Comparison of ENCODE assay signal across 1 cellular context in the genomic region with DNA sequence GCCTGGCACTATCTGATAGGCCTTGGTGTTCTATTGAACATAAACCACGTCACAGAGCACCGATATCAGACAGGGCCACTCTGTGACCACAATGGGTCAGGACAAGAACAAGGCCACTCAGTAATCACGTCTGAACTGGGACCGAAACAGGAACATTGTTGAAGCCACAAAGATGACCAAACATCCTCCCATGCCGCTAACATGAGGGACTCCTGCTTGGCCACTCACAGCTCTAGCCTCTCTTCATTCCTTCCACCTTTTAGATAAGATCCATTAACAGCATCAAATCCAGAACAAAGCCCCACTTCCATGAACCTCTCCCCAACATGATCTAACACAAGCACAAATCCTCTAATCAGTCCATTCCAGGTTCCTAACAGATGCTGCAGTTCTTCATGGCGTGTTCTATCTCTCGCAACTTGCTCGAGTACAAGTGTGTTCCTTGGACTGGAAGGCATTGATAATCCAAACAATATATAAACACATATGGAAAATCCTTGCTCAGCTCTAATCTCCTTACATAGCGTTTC.
TF ChIP-seq lines count a peak whose summit lies in the region.

No MANE protein-coding gene starts in this region.

TF ChIP-seq in K562, 482 proteins besides CTCF, POLR2A, EP300 and RAD21 (continued from another document and continues in another):
- TF ChIP-seq ZNF274 (IDR thresholded peaks at IDR 0.05; ENCODE audit: borderline replicate concordance, low read depth, low read length) (peak; percentile 37; the same call in 1 of the 2 replicates), BACH1 (tag; IDR thresholded peaks at IDR 0.05) (no peak), NR1H2 (CRISPR knock-in tag; IDR thresholded peaks at IDR 0.05) (no peak), TOE1 (IDR thresholded peaks at IDR 0.05; ENCODE audit: borderline replicate concordance) (no peak), TOE1 (CRISPR knock-in tag; IDR thresholded peaks at IDR 0.05; ENCODE audit: borderline replicate concordance, low read depth) (no peak), KDM4B (IDR thresholded peaks at IDR 0.05; ENCODE audit: borderline replicate concordance in 2 of 2, low read depth in 1 of 2) (no peak), ZNF586 (CRISPR knock-in tag; conservative IDR thresholded peaks at IDR 0.05) (no peak), PHF21A (IDR thresholded peaks at IDR 0.05; ENCODE audit: borderline replicate concordance, low read depth) (no peak), ZNF717 (CRISPR knock-in tag; IDR thresholded peaks at IDR 0.05) (no peak), ZNF766 (CRISPR knock-in tag; conservative IDR thresholded peaks at IDR 0.05) (no peak), MAFK (IDR thresholded peaks at IDR 0.05; ENCODE audit: low read length) (no peak), SLC30A9 (CRISPR knock-in tag; IDR thresholded peaks at IDR 0.05) (no peak), ZNF212 (CRISPR knock-in tag; IDR thresholded peaks at IDR 0.05) (no peak), ZC3H4 (CRISPR knock-in tag; IDR thresholded peaks at IDR 0.05; ENCODE audit: borderline replicate concordance) (no peak), ZNF282 (CRISPR knock-in tag; IDR thresholded peaks at IDR 0.05) (no peak), POLR3A (IDR thresholded peaks at IDR 0.05; ENCODE audit: borderline replicate concordance, extremely low read depth, insufficient read depth, insufficient read length) (no peak), STAT5B (CRISPR knock-in tag; IDR thresholded peaks at IDR 0.05) (no peak), SMARCE1 (IDR thresholded peaks at IDR 0.05) (no peak), XRCC4 (IDR thresholded peaks at IDR 0.05; ENCODE audit: extremely low read depth, insufficient read depth, insufficient read length) (no peak), GATA2 (CRISPR knock-in tag; IDR thresholded peaks at IDR 0.05) (no peak), RCOR1 (IDR thresholded peaks at IDR 0.05; ENCODE audit: borderline replicate concordance in 1 of 2, low read depth in 2 of 2, low read length in 2 of 2) (peak in 1 of 2 experiments; percentile 53; a peak in 2 of 4 replicates), ZSCAN29 (IDR thresholded peaks at IDR 0.05) (no peak), TSC22D4 (tag; IDR thresholded peaks at IDR 0.05) (no peak), ZNF644 (tag; IDR thresholded peaks at IDR 0.05; ENCODE audit: low read depth) (no peak), C11orf30 (IDR thresholded peaks at IDR 0.05; ENCODE audit: low read depth) (no peak), HMG20A (CRISPR knock-in tag; conservative IDR thresholded peaks at IDR 0.05) (no peak), KLF1 (tag; IDR thresholded peaks at IDR 0.05) (no peak), ILF3 (IDR thresholded peaks at IDR 0.05; ENCODE audit: borderline replicate concordance) (no peak), DDX20 (tag; IDR thresholded peaks at IDR 0.05; ENCODE audit: low read depth) (no peak), ZNF174 (CRISPR knock-in tag; IDR thresholded peaks at IDR 0.05) (no peak), ZNF324 (CRISPR knock-in tag; IDR thresholded peaks at IDR 0.05) (no peak), PCBP2 (IDR thresholded peaks at IDR 0.05; ENCODE audit: low read depth, low read length, poor library complexity, severe bottlenecking) (no peak), ZBED1 (IDR thresholded peaks at IDR 0.05) (no peak), EWSR1 (IDR thresholded peaks at IDR 0.05; ENCODE audit: borderline replicate concordance, low read depth, partially characterized antibody) (no peak), ZFP36 (IDR thresholded peaks at IDR 0.05; ENCODE audit: low read depth, low read length, partially characterized antibody) (no peak), NFIX (CRISPR knock-in tag; IDR thresholded peaks at IDR 0.05; ENCODE audit: low read depth) (no peak), PML (IDR thresholded peaks at IDR 0.05; ENCODE audit: low read length) (peak; percentile 85), ZNF830 (CRISPR knock-in tag; IDR thresholded peaks at IDR 0.05) (no peak)
- TF ChIP-seq, protein P1, sequence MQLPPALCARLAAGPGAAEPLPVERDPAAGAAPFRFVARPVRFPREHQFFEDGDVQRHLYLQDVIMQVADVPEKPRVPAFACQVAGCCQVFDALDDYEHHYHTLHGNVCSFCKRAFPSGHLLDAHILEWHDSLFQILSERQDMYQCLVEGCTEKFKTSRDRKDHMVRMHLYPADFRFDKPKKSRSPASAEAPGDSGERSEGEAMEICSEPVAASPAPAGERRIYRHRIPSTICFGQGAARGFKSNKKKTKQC (CRISPR knock-in tag; IDR thresholded peaks at IDR 0.05), result no peak
- TF ChIP-seq, protein P2, sequence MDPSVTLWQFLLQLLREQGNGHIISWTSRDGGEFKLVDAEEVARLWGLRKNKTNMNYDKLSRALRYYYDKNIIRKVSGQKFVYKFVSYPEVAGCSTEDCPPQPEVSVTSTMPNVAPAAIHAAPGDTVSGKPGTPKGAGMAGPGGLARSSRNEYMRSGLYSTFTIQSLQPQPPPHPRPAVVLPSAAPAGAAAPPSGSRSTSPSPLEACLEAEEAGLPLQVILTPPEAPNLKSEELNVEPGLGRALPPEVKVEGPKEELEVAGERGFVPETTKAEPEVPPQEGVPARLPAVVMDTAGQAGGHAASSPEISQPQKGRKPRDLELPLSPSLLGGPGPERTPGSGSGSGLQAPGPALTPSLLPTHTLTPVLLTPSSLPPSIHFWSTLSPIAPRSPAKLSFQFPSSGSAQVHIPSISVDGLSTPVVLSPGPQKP (CRISPR knock-in tag; IDR thresholded peaks at IDR 0.05), result no peak
- TF ChIP-seq, protein P3, sequence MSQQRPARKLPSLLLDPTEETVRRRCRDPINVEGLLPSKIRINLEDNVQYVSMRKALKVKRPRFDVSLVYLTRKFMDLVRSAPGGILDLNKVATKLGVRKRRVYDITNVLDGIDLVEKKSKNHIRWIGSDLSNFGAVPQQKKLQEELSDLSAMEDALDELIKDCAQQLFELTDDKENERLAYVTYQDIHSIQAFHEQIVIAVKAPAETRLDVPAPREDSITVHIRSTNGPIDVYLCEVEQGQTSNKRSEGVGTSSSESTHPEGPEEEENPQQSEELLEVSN (IDR thresholded peaks at IDR 0.05; ENCODE audit: borderline replicate concordance in 1 of 2, extremely low read depth in 1 of 2, insufficient read depth in 1 of 2, insufficient read length in 1 of 2, low read depth in 1 of 2, low read length in 1 of 2, poor library complexity in 1 of 2, severe bottlenecking in 1 of 2), result peak in 1 of 2 experiments; percentile 46
- TF ChIP-seq, protein P4, sequence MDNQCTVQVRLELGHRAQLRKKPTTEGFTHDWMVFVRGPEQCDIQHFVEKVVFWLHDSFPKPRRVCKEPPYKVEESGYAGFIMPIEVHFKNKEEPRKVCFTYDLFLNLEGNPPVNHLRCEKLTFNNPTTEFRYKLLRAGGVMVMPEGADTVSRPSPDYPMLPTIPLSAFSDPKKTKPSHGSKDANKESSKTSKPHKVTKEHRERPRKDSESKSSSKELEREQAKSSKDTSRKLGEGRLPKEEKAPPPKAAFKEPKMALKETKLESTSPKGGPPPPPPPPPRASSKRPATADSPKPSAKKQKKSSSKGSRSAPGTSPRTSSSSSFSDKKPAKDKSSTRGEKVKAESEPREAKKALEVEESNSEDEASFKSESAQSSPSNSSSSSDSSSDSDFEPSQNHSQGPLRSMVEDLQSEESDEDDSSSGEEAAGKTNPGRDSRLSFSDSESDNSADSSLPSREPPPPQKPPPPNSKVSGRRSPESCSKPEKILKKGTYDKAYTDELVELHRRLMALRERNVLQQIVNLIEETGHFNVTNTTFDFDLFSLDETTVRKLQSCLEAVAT (IDR thresholded peaks at IDR 0.05), result peak in 1 of 2 experiments; percentile 49; a peak in 1 of 4 replicates
- TF ChIP-seq, protein P5, sequence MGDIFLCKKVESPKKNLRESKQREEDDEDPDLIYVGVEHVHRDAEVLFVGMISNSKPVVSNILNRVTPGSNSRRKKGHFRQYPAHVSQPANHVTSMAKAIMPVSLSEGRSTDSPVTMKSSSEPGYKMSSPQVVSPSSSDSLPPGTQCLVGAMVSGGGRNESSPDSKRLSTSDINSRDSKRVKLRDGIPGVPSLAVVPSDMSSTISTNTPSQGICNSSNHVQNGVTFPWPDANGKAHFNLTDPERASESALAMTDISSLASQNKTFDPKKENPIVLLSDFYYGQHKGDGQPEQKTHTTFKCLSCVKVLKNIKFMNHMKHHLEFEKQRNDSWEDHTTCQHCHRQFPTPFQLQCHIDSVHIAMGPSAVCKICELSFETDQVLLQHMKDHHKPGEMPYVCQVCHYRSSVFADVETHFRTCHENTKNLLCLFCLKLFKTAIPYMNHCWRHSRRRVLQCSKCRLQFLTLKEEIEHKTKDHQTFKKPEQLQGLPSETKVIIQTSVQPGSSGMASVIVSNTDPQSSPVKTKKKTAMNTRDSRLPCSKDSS (IDR thresholded peaks at IDR 0.05; ENCODE audit: low read depth, partially characterized antibody), result no peak
- TF ChIP-seq, protein P6, sequence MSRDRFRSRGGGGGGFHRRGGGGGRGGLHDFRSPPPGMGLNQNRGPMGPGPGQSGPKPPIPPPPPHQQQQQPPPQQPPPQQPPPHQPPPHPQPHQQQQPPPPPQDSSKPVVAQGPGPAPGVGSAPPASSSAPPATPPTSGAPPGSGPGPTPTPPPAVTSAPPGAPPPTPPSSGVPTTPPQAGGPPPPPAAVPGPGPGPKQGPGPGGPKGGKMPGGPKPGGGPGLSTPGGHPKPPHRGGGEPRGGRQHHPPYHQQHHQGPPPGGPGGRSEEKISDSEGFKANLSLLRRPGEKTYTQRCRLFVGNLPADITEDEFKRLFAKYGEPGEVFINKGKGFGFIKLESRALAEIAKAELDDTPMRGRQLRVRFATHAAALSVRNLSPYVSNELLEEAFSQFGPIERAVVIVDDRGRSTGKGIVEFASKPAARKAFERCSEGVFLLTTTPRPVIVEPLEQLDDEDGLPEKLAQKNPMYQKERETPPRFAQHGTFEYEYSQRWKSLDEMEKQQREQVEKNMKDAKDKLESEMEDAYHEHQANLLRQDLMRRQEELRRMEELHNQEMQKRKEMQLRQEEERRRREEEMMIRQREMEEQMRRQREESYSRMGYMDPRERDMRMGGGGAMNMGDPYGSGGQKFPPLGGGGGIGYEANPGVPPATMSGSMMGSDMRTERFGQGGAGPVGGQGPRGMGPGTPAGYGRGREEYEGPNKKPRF (IDR thresholded peaks at IDR 0.05; ENCODE audit: low read depth, low read length), result no peak
- TF ChIP-seq, protein P7, sequence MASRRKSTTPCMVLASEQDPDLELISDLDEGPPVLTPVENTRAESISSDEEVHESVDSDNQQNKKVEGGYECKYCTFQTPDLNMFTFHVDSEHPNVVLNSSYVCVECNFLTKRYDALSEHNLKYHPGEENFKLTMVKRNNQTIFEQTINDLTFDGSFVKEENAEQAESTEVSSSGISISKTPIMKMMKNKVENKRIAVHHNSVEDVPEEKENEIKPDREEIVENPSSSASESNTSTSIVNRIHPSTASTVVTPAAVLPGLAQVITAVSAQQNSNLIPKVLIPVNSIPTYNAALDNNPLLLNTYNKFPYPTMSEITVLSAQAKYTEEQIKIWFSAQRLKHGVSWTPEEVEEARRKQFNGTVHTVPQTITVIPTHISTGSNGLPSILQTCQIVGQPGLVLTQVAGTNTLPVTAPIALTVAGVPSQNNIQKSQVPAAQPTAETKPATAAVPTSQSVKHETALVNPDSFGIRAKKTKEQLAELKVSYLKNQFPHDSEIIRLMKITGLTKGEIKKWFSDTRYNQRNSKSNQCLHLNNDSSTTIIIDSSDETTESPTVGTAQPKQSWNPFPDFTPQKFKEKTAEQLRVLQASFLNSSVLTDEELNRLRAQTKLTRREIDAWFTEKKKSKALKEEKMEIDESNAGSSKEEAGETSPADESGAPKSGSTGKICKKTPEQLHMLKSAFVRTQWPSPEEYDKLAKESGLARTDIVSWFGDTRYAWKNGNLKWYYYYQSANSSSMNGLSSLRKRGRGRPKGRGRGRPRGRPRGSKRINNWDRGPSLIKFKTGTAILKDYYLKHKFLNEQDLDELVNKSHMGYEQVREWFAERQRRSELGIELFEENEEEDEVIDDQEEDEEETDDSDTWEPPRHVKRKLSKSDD (conservative IDR thresholded peaks at IDR 0.05; ENCODE audit: low read length), result no peak
- TF ChIP-seq, protein P8, sequence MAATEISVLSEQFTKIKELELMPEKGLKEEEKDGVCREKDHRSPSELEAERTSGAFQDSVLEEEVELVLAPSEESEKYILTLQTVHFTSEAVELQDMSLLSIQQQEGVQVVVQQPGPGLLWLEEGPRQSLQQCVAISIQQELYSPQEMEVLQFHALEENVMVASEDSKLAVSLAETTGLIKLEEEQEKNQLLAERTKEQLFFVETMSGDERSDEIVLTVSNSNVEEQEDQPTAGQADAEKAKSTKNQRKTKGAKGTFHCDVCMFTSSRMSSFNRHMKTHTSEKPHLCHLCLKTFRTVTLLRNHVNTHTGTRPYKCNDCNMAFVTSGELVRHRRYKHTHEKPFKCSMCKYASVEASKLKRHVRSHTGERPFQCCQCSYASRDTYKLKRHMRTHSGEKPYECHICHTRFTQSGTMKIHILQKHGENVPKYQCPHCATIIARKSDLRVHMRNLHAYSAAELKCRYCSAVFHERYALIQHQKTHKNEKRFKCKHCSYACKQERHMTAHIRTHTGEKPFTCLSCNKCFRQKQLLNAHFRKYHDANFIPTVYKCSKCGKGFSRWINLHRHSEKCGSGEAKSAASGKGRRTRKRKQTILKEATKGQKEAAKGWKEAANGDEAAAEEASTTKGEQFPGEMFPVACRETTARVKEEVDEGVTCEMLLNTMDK (IDR thresholded peaks at IDR 0.05; ENCODE audit: borderline replicate concordance, insufficient read depth, low read depth, low read length, poor library complexity, severe bottlenecking), result no peak
- TF ChIP-seq, protein P9, sequence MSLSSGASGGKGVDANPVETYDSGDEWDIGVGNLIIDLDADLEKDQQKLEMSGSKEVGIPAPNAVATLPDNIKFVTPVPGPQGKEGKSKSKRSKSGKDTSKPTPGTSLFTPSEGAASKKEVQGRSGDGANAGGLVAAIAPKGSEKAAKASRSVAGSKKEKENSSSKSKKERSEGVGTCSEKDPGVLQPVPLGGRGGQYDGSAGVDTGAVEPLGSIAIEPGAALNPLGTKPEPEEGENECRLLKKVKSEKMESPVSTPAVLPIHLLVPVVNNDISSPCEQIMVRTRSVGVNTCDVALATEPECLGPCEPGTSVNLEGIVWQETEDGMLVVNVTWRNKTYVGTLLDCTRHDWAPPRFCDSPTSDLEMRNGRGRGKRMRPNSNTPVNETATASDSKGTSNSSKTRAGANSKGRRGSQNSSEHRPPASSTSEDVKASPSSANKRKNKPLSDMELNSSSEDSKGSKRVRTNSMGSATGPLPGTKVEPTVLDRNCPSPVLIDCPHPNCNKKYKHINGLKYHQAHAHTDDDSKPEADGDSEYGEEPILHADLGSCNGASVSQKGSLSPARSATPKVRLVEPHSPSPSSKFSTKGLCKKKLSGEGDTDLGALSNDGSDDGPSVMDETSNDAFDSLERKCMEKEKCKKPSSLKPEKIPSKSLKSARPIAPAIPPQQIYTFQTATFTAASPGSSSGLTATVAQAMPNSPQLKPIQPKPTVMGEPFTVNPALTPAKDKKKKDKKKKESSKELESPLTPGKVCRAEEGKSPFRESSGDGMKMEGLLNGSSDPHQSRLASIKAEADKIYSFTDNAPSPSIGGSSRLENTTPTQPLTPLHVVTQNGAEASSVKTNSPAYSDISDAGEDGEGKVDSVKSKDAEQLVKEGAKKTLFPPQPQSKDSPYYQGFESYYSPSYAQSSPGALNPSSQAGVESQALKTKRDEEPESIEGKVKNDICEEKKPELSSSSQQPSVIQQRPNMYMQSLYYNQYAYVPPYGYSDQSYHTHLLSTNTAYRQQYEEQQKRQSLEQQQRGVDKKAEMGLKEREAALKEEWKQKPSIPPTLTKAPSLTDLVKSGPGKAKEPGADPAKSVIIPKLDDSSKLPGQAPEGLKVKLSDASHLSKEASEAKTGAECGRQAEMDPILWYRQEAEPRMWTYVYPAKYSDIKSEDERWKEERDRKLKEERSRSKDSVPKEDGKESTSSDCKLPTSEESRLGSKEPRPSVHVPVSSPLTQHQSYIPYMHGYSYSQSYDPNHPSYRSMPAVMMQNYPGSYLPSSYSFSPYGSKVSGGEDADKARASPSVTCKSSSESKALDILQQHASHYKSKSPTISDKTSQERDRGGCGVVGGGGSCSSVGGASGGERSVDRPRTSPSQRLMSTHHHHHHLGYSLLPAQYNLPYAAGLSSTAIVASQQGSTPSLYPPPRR (CRISPR knock-in tag; IDR thresholded peaks at IDR 0.05; ENCODE audit: borderline replicate concordance), result no peak
